In the genomic region with DNA sequence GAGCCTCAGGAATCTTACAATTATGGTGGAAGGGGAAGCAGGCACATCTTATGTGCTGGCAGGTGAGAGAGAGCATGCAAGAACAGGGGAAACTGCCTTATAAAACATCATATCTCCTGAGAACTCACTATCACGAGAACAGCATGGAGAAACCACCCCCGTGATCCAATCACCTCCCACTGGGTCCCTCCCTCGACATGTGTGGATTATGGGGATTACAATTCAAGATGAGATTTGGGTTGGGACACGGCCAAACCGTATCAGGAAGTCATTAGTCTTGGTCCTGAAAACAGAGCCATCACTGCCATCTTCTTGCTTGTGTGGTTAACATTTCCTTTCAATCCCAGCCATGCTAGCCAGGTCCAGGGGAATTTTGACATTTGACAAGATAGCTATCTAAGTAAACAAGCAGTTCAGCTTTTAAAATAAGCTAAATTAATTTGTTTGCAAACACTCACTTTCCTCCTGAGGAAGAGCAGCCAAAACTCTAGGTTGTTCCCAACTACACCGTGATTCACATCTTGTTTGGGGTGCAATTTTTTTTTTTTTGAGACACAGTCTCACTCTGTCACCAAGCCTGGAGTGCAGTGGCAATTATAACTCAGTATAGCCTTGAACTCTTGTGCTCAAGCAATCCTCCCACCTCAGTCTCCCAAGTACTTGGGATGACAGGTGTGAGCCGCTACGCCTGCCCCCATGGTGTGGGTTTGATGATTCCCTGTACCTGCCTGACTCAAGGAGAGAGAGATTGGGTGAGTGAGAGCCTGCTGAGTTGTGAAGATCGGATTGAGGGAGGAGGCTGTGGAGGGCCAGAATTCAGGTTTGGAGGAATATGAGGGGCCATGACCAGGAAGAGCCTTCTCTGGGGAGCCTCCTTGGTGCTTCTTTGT, we compare ENCODE assay signal across 1 cellular context.
TF ChIP-seq lines count a peak whose summit lies in the region.

No MANE protein-coding gene starts in this region.

TF ChIP-seq in HEK293, 187 proteins besides CTCF, POLR2A, EP300 and RAD21 (continued from another document and continues in another):
- no peak for TF ChIP-seq ZNF488 (tag by site-specific recombination; IDR thresholded peaks at IDR 0.05)
- TF ChIP-seq ZNF596 (tag by site-specific recombination; IDR thresholded peaks at IDR 0.05) = no peak
- TF ChIP-seq ZNF837 (tag by site-specific recombination; IDR thresholded peaks at IDR 0.05) = no peak
- TF ChIP-seq OVOL3 (tag by site-specific recombination; IDR thresholded peaks at IDR 0.05) = no peak
- no peak for TF ChIP-seq FEZF1 (tag by site-specific recombination; IDR thresholded peaks at IDR 0.05)
- peak; percentile 15; the same call in 1 of the 2 replicates for TF ChIP-seq ZNF843 (tag by site-specific recombination; IDR thresholded peaks at IDR 0.05)
- TF ChIP-seq ZEB2 (tag by site-specific recombination; IDR thresholded peaks at IDR 0.05) = no peak
- no peak for TF ChIP-seq ZNF677 (tag by site-specific recombination; IDR thresholded peaks at IDR 0.05)
- no peak for TF ChIP-seq ZNF600 (tag by site-specific recombination; IDR thresholded peaks at IDR 0.05)
- TF ChIP-seq ZNF658 (tag by site-specific recombination; IDR thresholded peaks at IDR 0.05) = no peak
- TF ChIP-seq GLI2 (tag by site-specific recombination; IDR thresholded peaks at IDR 0.05; ENCODE audit: borderline replicate concordance, low read depth) = no peak
- no peak for TF ChIP-seq ZNF391 (tag by site-specific recombination; IDR thresholded peaks at IDR 0.05; ENCODE audit: borderline replicate concordance, low read depth)
- no peak for TF ChIP-seq KLF10 (tag by site-specific recombination; IDR thresholded peaks at IDR 0.05)
- TF ChIP-seq REPIN1 (tag by site-specific recombination; IDR thresholded peaks at IDR 0.05; ENCODE audit: low read depth) = no peak
- TF ChIP-seq REST (tag by site-specific recombination; IDR thresholded peaks at IDR 0.05) = no peak
- TF ChIP-seq ZNF19 (tag by site-specific recombination; IDR thresholded peaks at IDR 0.05; ENCODE audit: low read depth) = no peak
- no peak for TF ChIP-seq SCRT1 (tag by site-specific recombination; IDR thresholded peaks at IDR 0.05; ENCODE audit: borderline replicate concordance)
- no peak for TF ChIP-seq ZFP69B (tag by site-specific recombination; IDR thresholded peaks at IDR 0.05)
- TF ChIP-seq ZFP41 (tag by site-specific recombination; IDR thresholded peaks at IDR 0.05; ENCODE audit: borderline replicate concordance) = no peak
- 0 out of 2 replicates have a peak, but pooled peaks have one; percentile 10 for TF ChIP-seq TRIM28 (IDR thresholded peaks at IDR 0.05; ENCODE audit: borderline replicate concordance, low read length)
- TF ChIP-seq ZBTB48 (tag by site-specific recombination; IDR thresholded peaks at IDR 0.05) = no peak
- TF ChIP-seq, protein P1, sequence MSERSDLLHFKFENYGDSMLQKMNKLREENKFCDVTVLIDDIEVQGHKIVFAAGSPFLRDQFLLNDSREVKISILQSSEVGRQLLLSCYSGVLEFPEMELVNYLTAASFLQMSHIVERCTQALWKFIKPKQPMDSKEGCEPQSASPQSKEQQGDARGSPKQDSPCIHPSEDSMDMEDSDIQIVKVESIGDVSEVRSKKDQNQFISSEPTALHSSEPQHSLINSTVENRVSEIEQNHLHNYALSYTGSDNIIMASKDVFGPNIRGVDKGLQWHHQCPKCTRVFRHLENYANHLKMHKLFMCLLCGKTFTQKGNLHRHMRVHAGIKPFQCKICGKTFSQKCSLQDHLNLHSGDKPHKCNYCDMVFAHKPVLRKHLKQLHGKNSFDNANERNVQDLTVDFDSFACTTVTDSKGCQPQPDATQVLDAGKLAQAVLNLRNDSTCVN (tag by site-specific recombination; optimal IDR thresholded peaks at IDR 0.05) = no peak
- TF ChIP-seq ZNF2 (tag by site-specific recombination; IDR thresholded peaks at IDR 0.05) = no peak
- no peak for TF ChIP-seq ZBTB49 (tag by site-specific recombination; IDR thresholded peaks at IDR 0.05; ENCODE audit: low read depth)
- TF ChIP-seq, protein P2, sequence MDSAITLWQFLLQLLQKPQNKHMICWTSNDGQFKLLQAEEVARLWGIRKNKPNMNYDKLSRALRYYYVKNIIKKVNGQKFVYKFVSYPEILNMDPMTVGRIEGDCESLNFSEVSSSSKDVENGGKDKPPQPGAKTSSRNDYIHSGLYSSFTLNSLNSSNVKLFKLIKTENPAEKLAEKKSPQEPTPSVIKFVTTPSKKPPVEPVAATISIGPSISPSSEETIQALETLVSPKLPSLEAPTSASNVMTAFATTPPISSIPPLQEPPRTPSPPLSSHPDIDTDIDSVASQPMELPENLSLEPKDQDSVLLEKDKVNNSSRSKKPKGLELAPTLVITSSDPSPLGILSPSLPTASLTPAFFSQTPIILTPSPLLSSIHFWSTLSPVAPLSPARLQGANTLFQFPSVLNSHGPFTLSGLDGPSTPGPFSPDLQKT (IDR thresholded peaks at IDR 0.05; ENCODE audit: borderline replicate concordance, low read depth, low read length) = no peak
- TF ChIP-seq PRDM1 (tag by site-specific recombination; IDR thresholded peaks at IDR 0.05) = no peak
- TF ChIP-seq ZBTB7A (tag by site-specific recombination; IDR thresholded peaks at IDR 0.05; ENCODE audit: low read depth) = no peak
- no peak for TF ChIP-seq ZNF184 (tag by site-specific recombination; IDR thresholded peaks at IDR 0.05)
- no peak for TF ChIP-seq ATF2 (tag by site-specific recombination; IDR thresholded peaks at IDR 0.05; ENCODE audit: low read depth)
- no peak for TF ChIP-seq ZNF146 (tag by site-specific recombination; IDR thresholded peaks at IDR 0.05)
- no peak for TF ChIP-seq MEIS1 (CRISPR knock-in tag; IDR thresholded peaks at IDR 0.05; ENCODE audit: borderline replicate concordance)
- no peak for TF ChIP-seq ZNF24 (tag by site-specific recombination; IDR thresholded peaks at IDR 0.05)
- TF ChIP-seq KLF1 (tag by site-specific recombination; IDR thresholded peaks at IDR 0.05) = no peak
- no peak for TF ChIP-seq GFI1B (tag by site-specific recombination; IDR thresholded peaks at IDR 0.05)
- no peak for TF ChIP-seq ZSCAN30 (tag by site-specific recombination; IDR thresholded peaks at IDR 0.05)
- TF ChIP-seq ZNF513 (tag by site-specific recombination; IDR thresholded peaks at IDR 0.05) = no peak
- peak; percentile 73 for TF ChIP-seq ZFHX2 (tag by site-specific recombination; conservative IDR thresholded peaks at IDR 0.05)
- no peak for TF ChIP-seq ZNF404 (tag by site-specific recombination; IDR thresholded peaks at IDR 0.05)
- TF ChIP-seq, protein P3, sequence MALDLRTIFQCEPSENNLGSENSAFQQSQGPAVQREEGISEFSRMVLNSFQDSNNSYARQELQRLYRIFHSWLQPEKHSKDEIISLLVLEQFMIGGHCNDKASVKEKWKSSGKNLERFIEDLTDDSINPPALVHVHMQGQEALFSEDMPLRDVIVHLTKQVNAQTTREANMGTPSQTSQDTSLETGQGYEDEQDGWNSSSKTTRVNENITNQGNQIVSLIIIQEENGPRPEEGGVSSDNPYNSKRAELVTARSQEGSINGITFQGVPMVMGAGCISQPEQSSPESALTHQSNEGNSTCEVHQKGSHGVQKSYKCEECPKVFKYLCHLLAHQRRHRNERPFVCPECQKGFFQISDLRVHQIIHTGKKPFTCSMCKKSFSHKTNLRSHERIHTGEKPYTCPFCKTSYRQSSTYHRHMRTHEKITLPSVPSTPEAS (tag by site-specific recombination; IDR thresholded peaks at IDR 0.05) = no peak
- no peak for TF ChIP-seq ZBTB20 (tag by site-specific recombination; IDR thresholded peaks at IDR 0.05)
- TF ChIP-seq, protein P4, sequence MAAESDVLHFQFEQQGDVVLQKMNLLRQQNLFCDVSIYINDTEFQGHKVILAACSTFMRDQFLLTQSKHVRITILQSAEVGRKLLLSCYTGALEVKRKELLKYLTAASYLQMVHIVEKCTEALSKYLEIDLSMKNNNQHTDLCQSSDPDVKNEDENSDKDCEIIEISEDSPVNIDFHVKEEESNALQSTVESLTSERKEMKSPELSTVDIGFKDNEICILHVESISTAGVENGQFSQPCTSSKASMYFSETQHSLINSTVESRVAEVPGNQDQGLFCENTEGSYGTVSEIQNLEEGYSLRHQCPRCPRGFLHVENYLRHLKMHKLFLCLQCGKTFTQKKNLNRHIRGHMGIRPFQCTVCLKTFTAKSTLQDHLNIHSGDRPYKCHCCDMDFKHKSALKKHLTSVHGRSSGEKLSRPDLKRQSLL (tag by site-specific recombination; IDR thresholded peaks at IDR 0.05) = no peak
- TF ChIP-seq ZNF624 (tag by site-specific recombination; IDR thresholded peaks at IDR 0.05) = no peak
- no peak for TF ChIP-seq RBAK (tag by site-specific recombination; IDR thresholded peaks at IDR 0.05)
- no peak for TF ChIP-seq ZNF121 (tag by site-specific recombination; IDR thresholded peaks at IDR 0.05)
- no peak for TF ChIP-seq ZNF776 (tag by site-specific recombination; IDR thresholded peaks at IDR 0.05; ENCODE audit: borderline replicate concordance)
- TF ChIP-seq ZSCAN16 (tag by site-specific recombination; IDR thresholded peaks at IDR 0.05) = no peak
- no peak for TF ChIP-seq SP3 (tag by site-specific recombination; IDR thresholded peaks at IDR 0.05)
- no peak for TF ChIP-seq ZNF292 (tag by site-specific recombination; IDR thresholded peaks at IDR 0.05; ENCODE audit: borderline replicate concordance, low read depth)
- TF ChIP-seq HOXC10 (CRISPR knock-in tag; IDR thresholded peaks at IDR 0.05) = no peak
- TF ChIP-seq ZNF311 (tag by site-specific recombination; IDR thresholded peaks at IDR 0.05; ENCODE audit: borderline replicate concordance) = no peak
